In the genomic region with DNA sequence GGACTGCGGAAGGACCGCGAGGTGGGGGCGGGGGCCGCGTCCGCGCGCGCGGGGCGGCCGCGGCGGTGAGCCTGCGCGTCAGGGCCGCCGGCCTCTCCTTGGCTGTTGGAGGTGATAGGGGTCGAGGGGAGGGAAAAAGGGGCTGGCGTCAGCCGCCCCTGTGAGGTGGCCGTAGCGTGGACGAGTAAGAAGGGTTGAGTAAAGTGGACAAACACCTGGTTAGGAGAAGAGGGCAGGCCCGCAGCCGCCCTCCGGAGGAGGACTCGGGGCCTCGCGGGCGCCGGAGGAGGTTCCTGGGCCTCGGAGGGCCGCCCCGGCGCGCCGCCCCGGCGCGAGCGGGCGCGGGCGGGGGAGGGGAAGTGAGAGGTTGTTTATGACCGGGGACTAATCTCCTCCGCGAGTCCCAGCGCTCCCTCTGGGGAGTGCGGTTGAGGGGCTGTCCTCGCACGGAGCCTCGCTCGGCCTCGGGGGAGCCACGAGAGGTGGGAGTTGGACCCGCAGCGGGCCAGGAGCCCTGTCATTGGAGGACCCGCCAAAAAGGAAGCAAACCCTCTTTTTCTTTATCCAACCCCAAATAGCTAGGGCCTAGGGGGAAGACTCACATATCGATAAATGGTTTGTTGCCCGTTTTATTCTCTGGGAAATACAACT, we compare ENCODE assay signal across 8 cellular contexts. TPM values are rescaled to one million over a fixed set of nuclear protein-coding genes. Genes with fewer than 3 reads are reported as not detected.
DNase-seq lines count a peak whose midpoint lies in the region; ATAC-seq and TF ChIP-seq lines count a peak whose summit lies in the region.

No MANE protein-coding gene starts in this region.

- peaks cover 24% of the 10 kb centered on the region for H3K79me2 ChIP-seq in fibroblast of lung (ENCODE audit: control insufficient read depth, insufficient read depth, low read length)

- intact Hi-C loops in stomach (cut with DNase I; ENCODE audit: low total_unique reads), result no loop called here

- H3K4me1 ChIP-seq in NT2/D1 (ENCODE audit: insufficient read depth, insufficient read length) (no peaks in the 10 kb centered on the region), fibroblast of lung (ENCODE audit: control insufficient read depth, extremely low read depth, insufficient read depth, low read length) (peaks cover 13% of the 10 kb centered on the region), neuron (ENCODE audit: insufficient read depth, low read length) (peaks cover 24% of the 10 kb centered on the region), stomach (peaks cover 16 to 49% (median 34%) of the 10 kb centered on the region in 4 donors)

- H3K9ac ChIP-seq in NT2/D1 (ENCODE audit: insufficient read length, low read depth) (peak overlapping the region; percentile 67), fibroblast of lung (ENCODE audit: insufficient read depth, low read length) (peak overlapping the region; percentile 94)

- H3K4me2 ChIP-seq in fibroblast of lung (ENCODE audit: extremely low read depth, insufficient read depth, low read length), result peak overlapping the region; percentile 98

- no peak for TF ChIP-seq EP300 in stomach (IDR thresholded peaks at IDR 0.05)

- peaks cover 16% of the 10 kb centered on the region for H3K36me3 ChIP-seq in NT2/D1 (ENCODE audit: insufficient read depth, insufficient read length, low read length)
- peaks cover 5% of the 10 kb centered on the region for H3K36me3 ChIP-seq in fibroblast of lung (ENCODE audit: control insufficient read depth, insufficient read depth, low read length)
- peaks cover 29% of the 10 kb centered on the region for H3K36me3 ChIP-seq in neuron (ENCODE audit: insufficient read depth, low read length)
- peaks cover 8 to 40% (median 29%) of the 10 kb centered on the region in 4 donors for H3K36me3 ChIP-seq in stomach

- TF ChIP-seq CTCF in fibroblast of lung (conservative IDR thresholded peaks at IDR 0.05 in 1 of 2, IDR thresholded peaks at IDR 0.05 in 1 of 2; ENCODE audit: low read depth in 1 of 2, low read length in 2 of 2) (no peak), stomach (IDR thresholded peaks at IDR 0.05) (no peak)

- 0 to 1% (median 0%) methylated on average over 35 to 62 of the region's 62 CpGs for WGBS in stomach, 5 donors

- H3K4me3 ChIP-seq in NT2/D1 (ENCODE audit: insufficient read length, low read depth) (peak overlapping the region; percentile 54), fibroblast of lung (replicated peaks in 1 of 4; ENCODE audit: control extremely low read depth in 1 of 4, insufficient read depth in 1 of 4, low read depth in 3 of 4, low read length in 4 of 4) (peak overlapping the region; percentile 73 to 94 (median 81)), neuron (ENCODE audit: low read length) (peak overlapping the region; percentile 80), stomach (peak overlapping the region; percentile 55 to 73 (median 67))

- DNase-seq in Ammon's horn (ENCODE audit: low spot score) (peak; percentile 67), NT2/D1 (ENCODE audit: low read depth, low spot score) (no peak), fibroblast of lung (ENCODE audit: low read depth in 2 of 2) (no peak), stomach (no peak)
- peak; percentile 86 to 89 for DNase-seq in activated T-cell treated with anti-CD3 and anti-CD28 coated beads, Interleukin-2, amount 50 U/mL, for 48 hours

- H3K9me3 ChIP-seq in NT2/D1 (ENCODE audit: insufficient read depth, low read length) (peaks cover 8% of the 10 kb centered on the region; the same call in 1 of the 2 replicates), fibroblast of lung (ENCODE audit: control insufficient read depth, insufficient read depth, low read depth, low read length) (no peaks in the 10 kb centered on the region), neuron (ENCODE audit: low read length) (peaks cover 13% of the 10 kb centered on the region), stomach (no peaks in the 10 kb centered on the region)

- peak overlapping the region; percentile 93 for H3K27ac ChIP-seq in fibroblast of lung (ENCODE audit: insufficient read depth, low read length)
- peak overlapping the region; percentile 92 to 100 (median 99) for H3K27ac ChIP-seq in stomach

- H3K27me3 ChIP-seq in NT2/D1 (ENCODE audit: insufficient read depth, insufficient read length) (no peaks in the 10 kb centered on the region), fibroblast of lung (ENCODE audit: control insufficient read depth, insufficient read depth, low read length) (no peaks in the 10 kb centered on the region), neuron (ENCODE audit: insufficient read depth, low read length) (no peaks in the 10 kb centered on the region), stomach (no peaks in the 10 kb centered on the region)

- peak; percentile 41 for ATAC-seq in GM19035 (IDR thresholded peaks at IDR 0.05; ENCODE audit: unreplicated experiment)
- ATAC-seq in HG03175 (IDR thresholded peaks at IDR 0.05; ENCODE audit: unreplicated experiment), result peak; percentile 40

- no peaks in the 10 kb centered on the region for H4K20me1 ChIP-seq in fibroblast of lung (ENCODE audit: control insufficient read depth, extremely low read depth, insufficient read depth, low read length)

- H2AFZ ChIP-seq in fibroblast of lung (ENCODE audit: low read length) (peak overlapping the region; percentile 83), neuron (ENCODE audit: low read depth, low read length) (peak overlapping the region; percentile 60)

- TF ChIP-seq POLR2A in stomach (IDR thresholded peaks at IDR 0.05), result peak in 1 of 4 donors; percentile 52

RNA-seq across cellular contexts. Expression of gene INTS6, which starts 0.6 kb away (rescaled TPM):
- 51.6 and 66.7 TPM in 2 replicates for total RNA-seq in fibroblast of lung
- 23.5 and 29.3 TPM in 2 replicates for polyA plus RNA-seq in fibroblast of lung
- polyA plus RNA-seq in fibroblast of lung (2012), result 17.0 and 21.3 TPM in 2 replicates
- 13.0 and 22.4 TPM in 2 replicates for polyA minus RNA-seq in fibroblast of lung (ENCODE audit: low replicate concordance)
- 100 to 1,000 TPM in 1 of 5 donors, 10 to 100 TPM in 4; 12.3 to 200 (median 41.2) TPM for total RNA-seq in stomach
- 10 to 100 TPM; 10.7 to 15.0 (median 12.5) TPM for polyA plus RNA-seq in stomach

Comparison
In these comparisons a context has a peak if more than half of its experiments do, and no peak if none do; other contexts are left out.
1. DNase-seq: peak in Ammon's horn (single experiment) and activated T-cell treated with anti-CD3 and anti-CD28 coated beads, Interleukin-2, amount 50 U/mL, for 48 hours (2 of 2); none in NT2/D1 (single experiment), fibroblast of lung (0 of 2) and stomach (single experiment).
2. Peak in every context shown above with its lines, with median percentiles within 50 percentile points of each other: H3K4me3 ChIP-seq.